10 cellular contexts compared by ENCODE assay signal in the genomic region with DNA sequence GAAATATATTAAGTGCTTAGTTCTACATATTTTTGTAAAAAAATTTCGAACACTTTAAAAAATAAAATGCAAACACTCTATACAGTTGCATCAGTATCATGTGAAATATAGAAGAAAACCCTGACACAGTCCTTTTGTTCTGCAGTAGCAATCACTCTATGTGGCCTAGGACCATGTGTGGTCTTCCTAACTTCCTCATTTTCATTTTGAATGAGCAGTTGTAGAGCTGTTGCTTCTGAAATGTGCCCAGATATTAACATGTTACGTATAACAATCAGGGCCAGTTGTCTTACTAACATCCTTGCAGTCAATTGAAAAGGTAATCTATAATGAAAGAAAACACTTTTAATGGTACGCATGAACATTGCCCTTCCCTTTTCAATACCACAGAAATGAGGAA.
DNase-seq lines count a peak whose midpoint lies in the region; ATAC-seq and TF ChIP-seq lines count a peak whose summit lies in the region.
"Had no signal": no experiment of that assay in that cellular context is flagged by ENCODE, and none has a peak within 500 bp of the region (broad histone marks: within the 10 kb centered on the region; RNA-seq: fewer than 3 reads in every experiment).

No MANE protein-coding gene starts in this region.

- TF ChIP-seq CTCF in activated B cell treated with CpG ODN at 0.5 μM for 24 hours (IDR thresholded peaks at IDR 0.05) = no peak

- CTCF ChIA-PET in activated B cell treated with CpG ODN at 0.5 μM for 24 hours (lab: Charles Lee) = no interaction called here

- peaks cover 19% of the 10 kb centered on the region for H3K4me1 Mint-ChIP-seq in activated B cell treated with CpG ODN at 0.5 μM for 24 hours

- H3K27ac Mint-ChIP-seq in activated B cell treated with CpG ODN at 0.5 μM for 24 hours = no peak overlapping the region

- no peaks in the 10 kb centered on the region for H3K9me3 Mint-ChIP-seq in activated B cell treated with CpG ODN at 0.5 μM for 24 hours
- H3K9me3 Mint-ChIP-seq: T-helper 1 cell treated with Interleukin-12 subunit alpha and Interleukin-12 subunit beta and Interleukin-4 antibody, amounts not matched to agents 30 μg/mL and 1 μg/mL, for 36 hours had no signal

- intact Hi-C loops in activated B cell treated with CpG ODN at 0.5 μM for 24 hours (cut with micrococcal nuclease) = no loop called here

- ATAC-seq in GM18498 (IDR thresholded peaks at IDR 0.05; ENCODE audit: unreplicated experiment) (peak; percentile 60), GM21447 (IDR thresholded peaks at IDR 0.05; ENCODE audit: unreplicated experiment) (peak; percentile 58), HG03354 (IDR thresholded peaks at IDR 0.05; ENCODE audit: poor library complexity, severe bottlenecking, unreplicated experiment) (peak; percentile 57), activated B cell treated with CpG ODN at 0.5 μM for 24 hours (ENCODE audit: low read depth) (peak; percentile 65)

- H3K4me3 Mint-ChIP-seq in activated B cell treated with CpG ODN at 0.5 μM for 24 hours = no peak overlapping the region

- POLR2A ChIA-PET in activated B cell treated with CpG ODN at 0.5 μM for 24 hours (lab: Charles Lee) = no interaction called here

- H3K27me3 Mint-ChIP-seq in activated B cell treated with CpG ODN at 0.5 μM for 24 hours = no peaks in the 10 kb centered on the region

- DNase-seq in activated B cell treated with CpG ODN at 0.5 μM for 24 hours (no peak), nucleus accumbens (lab: John Stamatoyannopoulos, UW) (no peak), superior temporal gyrus (ENCODE audit: extremely low spot score) (no peak), T1000 (lab: John Stamatoyannopoulos, UW) (no peak), NCI-H1105 (lab: John Stamatoyannopoulos, UW) (no peak)
- DNase-seq: heart right ventricle had no signal

- H3K36me3 Mint-ChIP-seq in activated B cell treated with CpG ODN at 0.5 μM for 24 hours (ENCODE audit: low read depth) = peaks cover 26% of the 10 kb centered on the region
